Comparison of ENCODE assay signal across 20 cellular contexts in genomic region chr6:11072080-11072479, GRCh38. TPM values are rescaled to one million over a fixed set of nuclear protein-coding genes. Genes with fewer than 3 reads are reported as not detected.
"Had no signal": no experiment of that assay in that cellular context is flagged by ENCODE, and none has a peak within 500 bp of the region (broad histone marks: within the 10 kb centered on the region; RNA-seq: fewer than 3 reads in every experiment).

No MANE protein-coding gene starts in this region.

- H3K9me3 ChIP-seq: MG63, SJSA1 had no signal

- H3K4me3 ChIP-seq: MG63, SJSA1, SK-N-MC had no signal

- H3K27ac ChIP-seq: SJSA1, SK-N-MC had no signal

- DNase-seq: Karpas-422, KG1, MG63, NCI-H1092, NCI-H1105 treated with DMSO at 0.1 percent for 48 hours, NCI-H1436, NCI-H187, NCI-H2029, NCI-H2171 treated with DMSO at 0.1 percent for 48 hours, NCI-H345, NCI-H446 treated with DMSO at 0.1 percent for 48 hours, NCI-H510A treated with DMSO at 0.1 percent for 48 hours, NCI-H526, NCI-H82, Right ventricle myocardium superior, RPMI8226, SIG-M5 had no signal

- H3K27me3 ChIP-seq: MG63, SJSA1 had no signal

- H3K4me1 ChIP-seq: SJSA1 had no signal

- H3K36me3 ChIP-seq: MG63, SJSA1 had no signal

RNA-seq across cellular contexts. Expression of gene ELOVL2, which starts 28.0 kb away (rescaled TPM):
- total RNA-seq: HT-29 had no signal

RNA-seq across cellular contexts. Expression of gene ERVFRD-1, which starts 39.4 kb away (rescaled TPM):
- total RNA-seq: HT-29, SJSA1 had no signal
